In the genomic region with DNA sequence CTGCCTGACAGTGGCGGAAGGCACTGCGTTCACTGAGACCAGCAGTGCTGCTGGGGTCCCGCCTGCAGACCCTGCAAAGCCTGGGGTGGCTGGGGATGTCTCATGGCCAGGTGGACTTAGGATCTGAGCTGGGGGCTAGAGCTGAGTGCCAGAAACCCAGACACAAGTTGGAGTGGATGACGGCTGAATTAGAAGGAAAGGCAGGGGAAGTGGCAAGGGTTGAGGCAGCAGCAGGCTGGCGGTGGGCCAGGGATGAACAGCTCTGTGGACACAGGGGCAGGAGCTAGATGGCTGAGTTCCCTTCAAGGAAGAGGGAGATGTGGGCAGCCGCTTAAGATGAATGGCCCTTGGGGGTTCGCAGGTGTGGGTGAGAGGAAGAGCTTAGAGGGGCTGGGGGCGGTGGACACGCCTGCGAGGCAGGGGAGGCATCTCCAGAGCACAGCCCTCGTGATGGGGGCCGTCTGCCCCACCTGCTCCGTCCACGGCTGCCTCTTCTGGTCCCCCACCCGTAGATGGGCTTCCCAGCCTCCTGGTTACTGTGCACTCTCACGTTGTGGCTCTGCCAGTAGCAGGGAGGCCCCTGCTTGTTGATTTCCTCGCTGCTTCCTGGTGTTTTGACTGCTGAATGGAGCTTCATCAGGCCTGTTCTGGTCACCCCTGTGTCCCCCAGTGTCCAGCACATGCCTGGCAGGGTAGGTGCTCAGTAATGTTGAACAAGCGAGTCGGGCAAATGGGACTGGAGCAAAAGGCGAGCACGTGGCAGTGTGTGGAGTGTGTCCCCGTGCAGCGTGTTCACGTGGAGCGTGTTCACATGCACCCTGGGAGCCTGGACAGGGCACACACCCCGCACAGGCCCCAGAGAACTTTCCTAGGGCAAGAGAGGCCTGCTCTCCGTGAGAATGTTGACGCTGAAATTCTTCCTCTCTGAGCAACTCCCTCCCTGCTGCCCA, we compare ENCODE assay signal across 18 cellular contexts.
DNase-seq lines count a peak whose midpoint lies in the region; ATAC-seq and TF ChIP-seq lines count a peak whose summit lies in the region.
"Had no signal": no experiment of that assay in that cellular context is flagged by ENCODE, and none has a peak within 500 bp of the region (broad histone marks: within the 10 kb centered on the region; RNA-seq: fewer than 3 reads in every experiment).

No MANE protein-coding gene starts in this region.

- H3K27ac ChIP-seq in cingulate gyrus (ENCODE audit: low read depth, low read length) (peak overlapping the region; percentile 54), neural progenitor cell (no peak overlapping the region), tibial nerve (no peak overlapping the region)
- H3K27ac ChIP-seq: body of pancreas, gastroesophageal sphincter, vagina had no signal

- peaks cover 3% of the 10 kb centered on the region for H3K27me3 Mint-ChIP-seq in neural progenitor cell (ENCODE audit: insufficient read depth, low read depth)

- no peaks in the 10 kb centered on the region for H3K36me3 Mint-ChIP-seq in neural progenitor cell
- H3K36me3 Mint-ChIP-seq: activated naive CD8-positive, alpha-beta T cell had no signal

- H3K9ac ChIP-seq in neural progenitor cell, result no peak overlapping the region

- H3K4me1 ChIP-seq in BE2C, result no peaks in the 10 kb centered on the region
- H3K4me1 ChIP-seq in neural progenitor cell, result peaks cover 9% of the 10 kb centered on the region
- H3K4me1 ChIP-seq in tibial nerve, result no peaks in the 10 kb centered on the region
- H3K4me1 ChIP-seq: body of pancreas, gastroesophageal sphincter, vagina had no signal

- no peaks in the 10 kb centered on the region for H3K27me3 ChIP-seq in BE2C
- H3K27me3 ChIP-seq in neural progenitor cell, result no peaks in the 10 kb centered on the region
- no peaks in the 10 kb centered on the region for H3K27me3 ChIP-seq in tibial nerve
- H3K27me3 ChIP-seq in MG63, result no peaks in the 10 kb centered on the region
- H3K27me3 ChIP-seq: body of pancreas, vagina had no signal

- H3K4me3 Mint-ChIP-seq in neural progenitor cell, result no peak overlapping the region
- H3K4me3 Mint-ChIP-seq: activated naive CD8-positive, alpha-beta T cell; activated T-cell treated with anti-CD3 and anti-CD28 coated beads, Interleukin-2, amount 50 U/mL, for 24 hours; stimulated activated naive CD8-positive, alpha-beta T cell treated with anti-CD3 and anti-CD28 coated beads, Interleukin-15, Interleukin-2, amounts not matched to agents 100 ng/mL and 50 ng/mL, for 24 hours had no signal

- no peak for TF ChIP-seq EP300 in tibial nerve (IDR thresholded peaks at IDR 0.05)

- no peak overlapping the region for H2AFZ ChIP-seq in neural progenitor cell (replicated peaks)

- TF ChIP-seq CTCF in BE2C (IDR thresholded peaks at IDR 0.05; ENCODE audit: low read depth, low read length), result no peak
- TF ChIP-seq CTCF in neural progenitor cell (IDR thresholded peaks at IDR 0.05), result no peak
- TF ChIP-seq CTCF in tibial nerve (IDR thresholded peaks at IDR 0.05), result no peak

- peaks cover 10% of the 10 kb centered on the region for H3K4me1 Mint-ChIP-seq in neural progenitor cell

- H3K9me3 Mint-ChIP-seq in neural progenitor cell, result no peaks in the 10 kb centered on the region
- H3K9me3 Mint-ChIP-seq: activated T-cell treated with anti-CD3 and anti-CD28 coated beads, Interleukin-2, amount 50 U/mL, for 24 hours; stimulated activated naive CD8-positive, alpha-beta T cell treated with anti-CD3 and anti-CD28 coated beads, Interleukin-15, Interleukin-2, amounts not matched to agents 100 ng/mL and 50 ng/mL, for 24 hours had no signal

- WGBS in tibial nerve, 2 donors, result 72 to 79% methylated on average over 28 of the region's 28 CpGs

- TF ChIP-seq POLR2A in tibial nerve (IDR thresholded peaks at IDR 0.05), result no peak

- no peaks in the 10 kb centered on the region for H3K79me2 ChIP-seq in neural progenitor cell (ENCODE audit: low read depth)

- H3F3A ChIP-seq in neural progenitor cell (ENCODE audit: low read depth), result peaks cover under 1% of the 10 kb centered on the region

- ATAC-seq in HG03439 (IDR thresholded peaks at IDR 0.05; ENCODE audit: unreplicated experiment), result no peak
- ATAC-seq: body of pancreas, gastroesophageal sphincter had no signal

- no peaks in the 10 kb centered on the region for H4K20me1 ChIP-seq in neural progenitor cell (ENCODE audit: low read depth)

- H3K4me3 ChIP-seq in BE2C (ENCODE audit: low read depth, low read length), result no peak overlapping the region
- H3K4me3 ChIP-seq in neural progenitor cell, result no peak overlapping the region
- H3K4me3 ChIP-seq in tibial nerve, result no peak overlapping the region
- H3K4me3 ChIP-seq in MG63, result no peak overlapping the region
- H3K4me3 ChIP-seq: body of pancreas, gastroesophageal sphincter, vagina had no signal

- DNase-seq in BE2C, result peak; percentile 39
- DNase-seq in DMS79 treated with DMSO at 0.1 percent for 48 hours (lab: John Stamatoyannopoulos, UW), result peak; percentile 70
- no peak for DNase-seq in neural progenitor cell (ENCODE audit: low spot score)
- no peak for DNase-seq in tibial nerve (ENCODE audit: low spot score in 2 of 2)
- no peak for DNase-seq in MG63
- DNase-seq in NCI-H146 (lab: John Stamatoyannopoulos, UW), result no peak
- DNase-seq: activated T-cell treated with anti-CD3 and anti-CD28 coated beads, Interleukin-2, amount 50 U/mL, for 24 hours; GDM1; NCI-H1417; NCI-H226; stimulated activated CD4-positive, alpha-beta T cell treated with anti-CD3 and anti-CD28 coated beads, Interleukin-1b, Interleukin-23, amount 100 ng/mL, for 48 hours had no signal

- H3K9me3 ChIP-seq in BE2C, result no peaks in the 10 kb centered on the region
- H3K9me3 ChIP-seq in neural progenitor cell (ENCODE audit: low read depth), result no peaks in the 10 kb centered on the region
- no peaks in the 10 kb centered on the region for H3K9me3 ChIP-seq in tibial nerve
- H3K9me3 ChIP-seq in MG63, result no peaks in the 10 kb centered on the region
- H3K9me3 ChIP-seq: body of pancreas, gastroesophageal sphincter, vagina had no signal

- peak overlapping the region; percentile 87 for H3K27ac Mint-ChIP-seq in neural progenitor cell
- H3K27ac Mint-ChIP-seq: activated naive CD8-positive, alpha-beta T cell; activated T-cell treated with anti-CD3 and anti-CD28 coated beads, Interleukin-2, amount 50 U/mL, for 24 hours; stimulated activated naive CD8-positive, alpha-beta T cell treated with anti-CD3 and anti-CD28 coated beads, Interleukin-15, Interleukin-2, amounts not matched to agents 100 ng/mL and 50 ng/mL, for 24 hours had no signal

- no peaks in the 10 kb centered on the region for H3K36me3 ChIP-seq in BE2C
- H3K36me3 ChIP-seq in neural progenitor cell, result no peaks in the 10 kb centered on the region
- H3K36me3 ChIP-seq in tibial nerve, result no peaks in the 10 kb centered on the region
- H3K36me3 ChIP-seq in MG63, result no peaks in the 10 kb centered on the region
- H3K36me3 ChIP-seq: gastroesophageal sphincter, vagina had no signal

- H3K4me2 ChIP-seq in neural progenitor cell, result no peak overlapping the region

Comparison
In these comparisons a context has a peak if more than half of its experiments do, and no peak if none do; other contexts are left out.
1. DNase-seq: peak in BE2C (single experiment) and DMS79 treated with DMSO at 0.1 percent for 48 hours (single experiment); none in neural progenitor cell (single experiment), tibial nerve (0 of 2), MG63 (single experiment) and NCI-H146 (single experiment).